Comparison of ENCODE assay signal across 14 cellular contexts in the genomic region with DNA sequence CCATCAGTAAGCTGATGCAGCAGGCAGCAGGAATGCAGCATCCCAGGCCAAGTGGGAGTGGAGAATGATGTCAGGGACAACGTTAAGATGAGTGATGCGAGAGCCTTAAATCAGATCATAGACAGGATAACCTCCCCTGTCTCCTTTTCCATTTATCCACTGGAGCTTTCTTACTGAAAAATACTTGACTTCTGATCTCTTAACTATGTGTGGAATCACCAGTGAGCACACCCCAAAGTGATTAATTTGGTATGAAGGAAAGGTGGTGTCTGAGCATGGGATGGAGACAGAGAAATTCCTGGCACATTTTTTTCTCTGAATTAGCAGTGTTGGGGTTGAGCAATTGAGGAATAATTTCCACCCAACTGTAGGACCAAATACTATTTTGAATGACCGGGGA.
A peak's percentile ranks its signal among the peaks of the same experiment; 100 is the strongest.
DNase-seq lines count a peak whose midpoint lies in the region; ATAC-seq and TF ChIP-seq lines count a peak whose summit lies in the region.
"Had no signal": no experiment of that assay in that cellular context is flagged by ENCODE, and none has a peak within 500 bp of the region (broad histone marks: within the 10 kb centered on the region; RNA-seq: fewer than 3 reads in every experiment).

No MANE protein-coding gene starts in this region.

- H3K4me3 ChIP-seq in fibroblast of the aortic adventitia (ENCODE audit: low read depth, low read length), result no peak overlapping the region
- H3K4me3 ChIP-seq: SK-N-MC had no signal

- TF ChIP-seq CTCF in fibroblast of the aortic adventitia (IDR thresholded peaks at IDR 0.05; ENCODE audit: insufficient read depth, low read length), result no peak

- intact Hi-C loops in sciatic nerve (cut with DNase I), result no loop called here

- no peak for TF ChIP-seq RAD21 in Ishikawa (IDR thresholded peaks at IDR 0.05; ENCODE audit: low read depth)

- ATAC-seq in sciatic nerve, result peak; percentile 48
- no peak for ATAC-seq in left lobe of liver
- ATAC-seq in GM19035 (IDR thresholded peaks at IDR 0.05; ENCODE audit: unreplicated experiment), result no peak
- ATAC-seq: HCT116 had no signal

- DNase-seq in EH (ENCODE audit: low read depth) (peak; percentile 78), fibroblast of the aortic adventitia (ENCODE audit: low read depth) (peak; percentile 52), sciatic nerve (ENCODE audit: low spot score) (no peak), iPS-NIHi7 (ENCODE audit: extremely low spot score) (no peak), NK-92 (lab: John Stamatoyannopoulos, UW; ENCODE audit: unreplicated experiment) (no peak), left lobe of liver (ENCODE audit: low spot score) (no peak)
- DNase-seq: Caco-2, MM.1S, NCI-H1105, NCI-H1694 treated with DMSO at 0.1 percent for 48 hours had no signal

- TF ChIP-seq EP300 in Ishikawa (IDR thresholded peaks at IDR 0.05; ENCODE audit: borderline replicate concordance), result no peak

TF ChIP-seq in Ishikawa, 13 proteins besides CTCF, POLR2A, EP300 and RAD21:
- TF ChIP-seq TEAD4 (IDR thresholded peaks at IDR 0.05) (0 out of 2 replicates have a peak, but pooled peaks have one; percentile 14), CEBPB (IDR thresholded peaks at IDR 0.05) (no peak)

Comparison
In these comparisons a context has a peak if more than half of its experiments do, and no peak if none do; other contexts are left out.
1. DNase-seq: peak in EH (single experiment) and fibroblast of the aortic adventitia (single experiment); none in sciatic nerve (single experiment), iPS-NIHi7 (single experiment), NK-92 (single experiment) and left lobe of liver (single experiment).